In the genomic region with DNA sequence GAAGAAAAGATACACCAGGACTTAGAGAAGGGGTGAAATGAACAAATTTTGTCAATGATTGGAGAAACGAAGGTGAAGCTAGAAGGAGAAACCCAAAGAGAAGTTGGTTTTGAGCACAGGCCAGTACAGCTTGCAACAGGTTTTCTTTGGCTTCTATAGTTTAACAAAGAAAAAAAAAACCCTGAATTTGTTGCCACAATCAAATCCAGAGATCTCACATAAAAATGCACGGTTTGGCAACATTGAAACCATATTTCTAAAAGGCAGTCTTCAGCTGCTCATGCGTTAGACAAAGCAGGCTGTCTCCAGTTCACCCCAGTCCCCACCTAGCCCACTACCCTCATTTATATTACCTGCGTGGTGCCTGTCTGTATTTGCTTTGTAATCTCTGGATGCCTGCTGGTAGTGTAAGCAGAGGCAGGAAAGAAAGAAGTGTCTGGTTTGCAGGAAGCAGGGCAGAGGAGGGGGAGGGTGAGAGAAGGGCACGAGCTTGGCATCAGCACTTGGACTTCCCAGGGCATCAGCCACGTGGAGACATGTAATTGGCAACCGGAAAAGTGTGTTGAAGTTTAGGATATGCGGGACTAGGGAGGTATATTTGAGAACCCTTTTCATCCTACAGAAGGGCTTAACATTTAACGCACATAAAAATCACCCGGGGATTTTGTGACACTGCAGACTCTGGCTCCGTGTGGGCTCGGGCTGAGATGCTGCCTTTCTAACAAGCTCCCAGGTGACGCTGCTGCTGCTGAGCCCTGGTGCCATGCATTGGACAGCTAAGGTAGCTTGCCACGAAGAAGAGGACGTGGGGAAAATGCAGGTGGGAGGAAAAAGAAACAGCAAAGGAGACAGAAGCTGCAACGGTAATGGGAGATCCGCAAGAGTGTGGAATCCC, we compare ENCODE assay signal across 16 cellular contexts. TPM values are rescaled to one million over a fixed set of nuclear protein-coding genes. Genes with fewer than 3 reads are reported as not detected.
DNase-seq lines count a peak whose midpoint lies in the region; ATAC-seq, FAIRE-seq and TF ChIP-seq lines count a peak whose summit lies in the region.
"Had no signal": no experiment of that assay in that cellular context is flagged by ENCODE, and none has a peak within 500 bp of the region (broad histone marks: within the 10 kb centered on the region; RNA-seq: fewer than 3 reads in every experiment).

No MANE protein-coding gene starts in this region.

- CTCF ChIA-PET in activated CD4-positive, alpha-beta memory T cell treated with anti-CD3 and anti-CD28 coated beads for 36 hours (lab: Charles Lee): interaction anchor here (0.8 to 1.7 kb wide), 5 partner anchors 9 to 426 kb away, joined by 3 to 8 read pairs (median 4); no protein-coding TSS in a partner anchor
- CTCF ChIA-PET in activated CD4-positive, alpha-beta memory T cell treated with anti-CD3 and anti-CD28 coated beads, Interleukin-2, amount 10 ng/mL, durations not matched to agents 7 days and 5 days (lab: Charles Lee): interaction anchor here (1.1 to 1.7 kb wide), 2 partner anchors 14 to 424 kb away, joined by 5 to 6 read pairs; partner anchors contain the start of gene PFDN4
- CTCF ChIA-PET in H1 (lab: Charles Lee; ENCODE audit: partially characterized antibody): interaction anchor here (0.6 to 3.1 kb wide), 12 partner anchors 8 to 1006 kb away, joined by 3 to 14 read pairs (median 4); no protein-coding TSS in a partner anchor

- TF ChIP-seq CTCF in H1 (IDR thresholded peaks at IDR 0.05; ENCODE audit: control extremely low read depth in 1 of 3, insufficient read depth in 1 of 3, low read depth in 1 of 3, low read length in 3 of 3): no peak

- H4K20me1 ChIP-seq in H1 (replicated peaks in 1 of 2; ENCODE audit: control insufficient read depth in 1 of 2, insufficient read depth in 2 of 2, low read length in 2 of 2): no peaks in the 10 kb centered on the region

- H3K4me1 ChIP-seq in H1 (replicated peaks in 1 of 4; ENCODE audit: control insufficient read depth in 3 of 4, insufficient read depth in 4 of 4, low read length in 3 of 4): peaks cover 0 to 12% (median 11%) of the 10 kb centered on the region in 4 experiments; a peak in 5 of 7 replicates
- H3K4me1 ChIP-seq in trophoblast cell (ENCODE audit: control insufficient read depth in 1 of 2, insufficient read depth in 2 of 2, low read length in 2 of 2): peaks cover 8 to 18% of the 10 kb centered on the region in 2 experiments

- no peak for TF ChIP-seq EP300 in H1 (IDR thresholded peaks at IDR 0.05; ENCODE audit: borderline replicate concordance in 1 of 2, low read depth in 2 of 2, low read length in 2 of 2)

- H3K23ac ChIP-seq in H1 (ENCODE audit: insufficient read length): no peak overlapping the region
- no peak overlapping the region for H3K23ac ChIP-seq in trophoblast cell (ENCODE audit: low read length)

- H3K9ac ChIP-seq in H1 (replicated peaks in 1 of 4; ENCODE audit: extremely low read depth in 1 of 4, low read depth in 3 of 4, low read length in 3 of 4) (no peak overlapping the region), trophoblast cell (ENCODE audit: low read length) (no peak overlapping the region)

- H2BK12ac ChIP-seq in H1 (ENCODE audit: low read depth, low read length) (no peak overlapping the region), trophoblast cell (ENCODE audit: low read length) (peak overlapping the region; percentile 73)

- H3K27me3 ChIP-seq in H1 (replicated peaks in 1 of 4; ENCODE audit: control insufficient read depth in 3 of 4, extremely low read depth in 1 of 4, insufficient read depth in 3 of 4, low read length in 3 of 4) (no peaks in the 10 kb centered on the region), trophoblast cell (ENCODE audit: insufficient read depth, low read length) (no peaks in the 10 kb centered on the region)
- H3K27me3 ChIP-seq: MG63, spleen had no signal

- H4K8ac ChIP-seq in H1 (ENCODE audit: extremely low read depth, insufficient read depth, low read length) (no peak overlapping the region), trophoblast cell (ENCODE audit: low read depth, low read length) (peak overlapping the region; percentile 62)

- no peak overlapping the region for H3K4me2 ChIP-seq in H1 (ENCODE audit: insufficient read depth in 1 of 2, low read depth in 2 of 2, low read length in 2 of 2)
- no peak overlapping the region for H3K4me2 ChIP-seq in trophoblast cell (ENCODE audit: low read length)

- H2BK120ac ChIP-seq in H1 (replicated peaks; ENCODE audit: low read depth, low read length): no peak overlapping the region
- H2BK120ac ChIP-seq in trophoblast cell (ENCODE audit: insufficient read depth, low read length, poor library complexity): peak overlapping the region; percentile 91

- H2BK5ac ChIP-seq in H1 (ENCODE audit: low read depth, low read length): peak overlapping the region; percentile 21; the same call in 1 of the 2 replicates
- H2BK5ac ChIP-seq in trophoblast cell (ENCODE audit: low read depth, low read length, poor library complexity): no peak overlapping the region

- no peak overlapping the region for H3K4me3 ChIP-seq in H1 (ENCODE audit: extremely low read depth in 1 of 4, insufficient read depth in 2 of 4, low read depth in 3 of 4, low read length in 4 of 4)
- no peak overlapping the region for H3K4me3 ChIP-seq in trophoblast cell (ENCODE audit: low read depth, low read length)
- H3K4me3 ChIP-seq: MG63, spleen had no signal

- FAIRE-seq in H1 (lab: Jason Lieb, UNC): no peak

- H3K9me3 ChIP-seq in H1 (ENCODE audit: insufficient read depth in 2 of 2, low read depth in 1 of 2, low read length in 1 of 2) (no peaks in the 10 kb centered on the region), trophoblast cell (ENCODE audit: insufficient read depth, low read depth, low read length) (no peaks in the 10 kb centered on the region)
- H3K9me3 ChIP-seq: MG63, spleen had no signal

- H3K79me1 ChIP-seq in H1 (ENCODE audit: low read depth, low read length): no peaks in the 10 kb centered on the region
- peaks cover 8% of the 10 kb centered on the region for H3K79me1 ChIP-seq in trophoblast cell (ENCODE audit: low read length)

- intact Hi-C loops in activated CD4-positive, alpha-beta memory T cell treated with anti-CD3 and anti-CD28 coated beads for 36 hours (cut with micrococcal nuclease): loop anchor here (1.0 to 2.0 kb wide), 2 partner anchors 63 to 425 kb away; no protein-coding TSS in a partner anchor

- 0 out of 2 replicates have a peak overlapping the region, but pooled peaks have one; percentile 38 for H2BK20ac ChIP-seq in H1 (ENCODE audit: low read length)

- H4K5ac ChIP-seq in H1 (ENCODE audit: insufficient read length, low read depth, low read length): no peak overlapping the region

- no peak overlapping the region for H3K4me3 Mint-ChIP-seq in activated CD4-positive, alpha-beta memory T cell treated with anti-CD3 and anti-CD28 coated beads for 36 hours
- no peak overlapping the region for H3K4me3 Mint-ChIP-seq in activated CD4-positive, alpha-beta memory T cell treated with anti-CD3 and anti-CD28 coated beads, Interleukin-2, amount 10 ng/mL, durations not matched to agents 7 days and 5 days

- no peak overlapping the region for H2AK5ac ChIP-seq in H1 (ENCODE audit: low read depth, low read length)
- peak overlapping the region; percentile 92 for H2AK5ac ChIP-seq in trophoblast cell (ENCODE audit: low read length)

- H3K36me3 ChIP-seq in H1 (ENCODE audit: control insufficient read depth in 2 of 4, insufficient read depth in 4 of 4, low read length in 3 of 4): peaks cover 0 to 22% (median 3%) of the 10 kb centered on the region in 4 experiments; a peak in 5 of 8 replicates
- peaks cover 2 to 8% of the 10 kb centered on the region in 2 experiments for H3K36me3 ChIP-seq in trophoblast cell (ENCODE audit: control insufficient read depth in 1 of 2, insufficient read depth in 2 of 2, low read length in 2 of 2)

- no peak for TF ChIP-seq RAD21 in H1 (IDR thresholded peaks at IDR 0.05 in 1 of 2, conservative IDR thresholded peaks at IDR 0.05 in 1 of 2; ENCODE audit: low read depth in 2 of 2, low read length in 2 of 2)

- no peak overlapping the region for H2BK15ac ChIP-seq in H1 (ENCODE audit: low read length)

- H4K12ac ChIP-seq in trophoblast cell (ENCODE audit: low read depth, low read length): no peak overlapping the region

- no peak for ATAC-seq in GM19023 (IDR thresholded peaks at IDR 0.05; ENCODE audit: unreplicated experiment)
- ATAC-seq in HG02981 (IDR thresholded peaks at IDR 0.05; ENCODE audit: unreplicated experiment): no peak

- H3K27ac Mint-ChIP-seq in activated CD4-positive, alpha-beta memory T cell treated with anti-CD3 and anti-CD28 coated beads for 36 hours: peak overlapping the region; percentile 39
- H3K27ac Mint-ChIP-seq in activated CD4-positive, alpha-beta memory T cell treated with anti-CD3 and anti-CD28 coated beads, Interleukin-2, amount 10 ng/mL, durations not matched to agents 7 days and 5 days: no peak overlapping the region

- H3K4ac ChIP-seq in H1 (replicated peaks; ENCODE audit: insufficient read length, low read depth, low read length) (no peak overlapping the region), trophoblast cell (ENCODE audit: low read depth, low read length) (no peak overlapping the region)

- H3K27ac ChIP-seq in H1 (ENCODE audit: low read depth, low read length) (no peak overlapping the region), trophoblast cell (ENCODE audit: low read depth, low read length) (no peak overlapping the region)
- H3K27ac ChIP-seq: spleen had no signal

- peaks cover 5% of the 10 kb centered on the region for H3K36me3 Mint-ChIP-seq in activated CD4-positive, alpha-beta memory T cell treated with anti-CD3 and anti-CD28 coated beads for 36 hours
- peaks cover 4% of the 10 kb centered on the region for H3K36me3 Mint-ChIP-seq in activated CD4-positive, alpha-beta memory T cell treated with anti-CD3 and anti-CD28 coated beads, Interleukin-2, amount 10 ng/mL, durations not matched to agents 7 days and 5 days (ENCODE audit: low read depth)

- no peak overlapping the region for H2AFZ ChIP-seq in H1 (ENCODE audit: low read length)
- H2AFZ ChIP-seq in trophoblast cell (ENCODE audit: insufficient read depth, low read length, poor library complexity): peak overlapping the region; percentile 64

- no peaks in the 10 kb centered on the region for H3K27me3 Mint-ChIP-seq in activated CD4-positive, alpha-beta memory T cell treated with anti-CD3 and anti-CD28 coated beads for 36 hours
- H3K27me3 Mint-ChIP-seq in activated CD4-positive, alpha-beta memory T cell treated with anti-CD3 and anti-CD28 coated beads, Interleukin-2, amount 10 ng/mL, durations not matched to agents 7 days and 5 days: no peaks in the 10 kb centered on the region

- POLR2A ChIA-PET in activated CD4-positive, alpha-beta memory T cell treated with anti-CD3 and anti-CD28 coated beads for 36 hours (lab: Charles Lee): interaction anchor here (0.6 kb wide), 1 partner anchor 14 kb away, joined by 3 read pairs; the partner anchor contains the start of gene PFDN4
- POLR2A ChIA-PET in activated CD4-positive, alpha-beta memory T cell treated with anti-CD3 and anti-CD28 coated beads, Interleukin-2, amount 10 ng/mL, durations not matched to agents 7 days and 5 days (lab: Charles Lee): interaction anchor here (0.6 to 1.3 kb wide), 3 partner anchors 14 to 31 kb away, joined by 3 to 6 read pairs (median 3); partner anchors contain the start of gene PFDN4
- POLR2A ChIA-PET in H1 (lab: Charles Lee; ENCODE audit: partially characterized antibody): interaction anchor here (0.6 to 1.2 kb wide), 5 partner anchors 8 to 298 kb away, joined by 3 to 5 read pairs (median 4); partner anchors contain the start of gene PFDN4

- no peak overlapping the region for H3K56ac ChIP-seq in H1 (replicated peaks; ENCODE audit: insufficient read length, low read depth, low read length)

- peaks cover 24% of the 10 kb centered on the region for H3K4me1 Mint-ChIP-seq in activated CD4-positive, alpha-beta memory T cell treated with anti-CD3 and anti-CD28 coated beads for 36 hours (ENCODE audit: low read depth)
- H3K4me1 Mint-ChIP-seq in activated CD4-positive, alpha-beta memory T cell treated with anti-CD3 and anti-CD28 coated beads, Interleukin-2, amount 10 ng/mL, durations not matched to agents 7 days and 5 days: peaks cover 23% of the 10 kb centered on the region

- H3K79me2 ChIP-seq in H1 (ENCODE audit: control insufficient read depth in 1 of 2, insufficient read depth in 2 of 2, low read length in 2 of 2) (no peaks in the 10 kb centered on the region), trophoblast cell (ENCODE audit: control insufficient read depth, insufficient read depth, low read length, poor library complexity) (no peaks in the 10 kb centered on the region)

- 73% methylated on average over 17 of the region's 17 CpGs; no CpG with 5 or more reads in 1 of the 2 experiments for WGBS in H1 (ENCODE audit: extremely low coverage in 1 of 2, insufficient coverage in 1 of 2, insufficient read length in 1 of 2, insufficient replicate concordance in 2 of 2, low coverage in 1 of 2, low lambda C conversion rate in 2 of 2, missing lambda C conversion rate in 1 of 2), 2 experiments
- no CpG with 5 or more reads among the region's 17 CpGs for WGBS in trophoblast cell (ENCODE audit: extremely low coverage, insufficient coverage, insufficient read length)

- H4K91ac ChIP-seq in H1 (replicated peaks; ENCODE audit: insufficient read length, low read length) (no peak overlapping the region), trophoblast cell (ENCODE audit: low read depth, low read length) (peak overlapping the region; percentile 77)

- TF ChIP-seq POLR2A in H1 (IDR thresholded peaks at IDR 0.05; ENCODE audit: control extremely low read depth in 1 of 2, low read depth in 2 of 2, low read length in 2 of 2): no peak

- H3K14ac ChIP-seq in H1 (ENCODE audit: insufficient read length) (no peak overlapping the region), trophoblast cell (ENCODE audit: low read length) (no peak overlapping the region)

- H3K23me2 ChIP-seq in H1 (ENCODE audit: low read depth, low read length): no peaks in the 10 kb centered on the region; the same call in 1 of the 2 replicates

- H3K9me3 Mint-ChIP-seq in activated CD4-positive, alpha-beta memory T cell treated with anti-CD3 and anti-CD28 coated beads for 36 hours: no peaks in the 10 kb centered on the region
- H3K9me3 Mint-ChIP-seq in activated CD4-positive, alpha-beta memory T cell treated with anti-CD3 and anti-CD28 coated beads, Interleukin-2, amount 10 ng/mL, durations not matched to agents 7 days and 5 days: no peaks in the 10 kb centered on the region

- DNase-seq in activated CD4-positive, alpha-beta memory T cell treated with anti-CD3 and anti-CD28 coated beads for 36 hours: no peak
- no peak for DNase-seq in activated CD4-positive, alpha-beta memory T cell treated with anti-CD3 and anti-CD28 coated beads, Interleukin-2, amount 10 ng/mL, durations not matched to agents 7 days and 5 days
- peak; percentile 27 for DNase-seq in NCI-H748 treated with DMSO at 0.1 percent for 48 hours (lab: John Stamatoyannopoulos, UW)
- no peak for DNase-seq in H1 (ENCODE audit: low read depth in 1 of 2, low spot score in 2 of 2)
- DNase-seq in trophoblast cell: no peak
- no peak for DNase-seq in GM19240 (ENCODE audit: insufficient read length, low spot score)
- DNase-seq: activated gamma-delta T cell treated with Interleukin-2 at 50 U/mL for 16 hours; effector memory CD4-positive, alpha-beta T cell; GF-D8; GOT3; MG63; spleen; stimulated activated CD8-positive, alpha-beta memory T cell treated with anti-CD3 and anti-CD28 coated beads, Interleukin-4, amount 100 ng/mL, for 48 hours had no signal

- H3K18ac ChIP-seq in H1 (ENCODE audit: extremely low read depth, low read length) (0 out of 2 replicates have a peak overlapping the region, but pooled peaks have one; percentile 39), trophoblast cell (ENCODE audit: low read length) (peak overlapping the region; percentile 11)

RNA-seq across cellular contexts. Expression of gene PFDN4, which starts 14.4 kb away (rescaled TPM):
- total RNA-seq in activated CD4-positive, alpha-beta memory T cell treated with anti-CD3 and anti-CD28 coated beads for 36 hours: 10 to 100 TPM; 38.4 to 40.3 TPM
- total RNA-seq in activated CD4-positive, alpha-beta memory T cell treated with anti-CD3 and anti-CD28 coated beads, Interleukin-2, amount 10 ng/mL, durations not matched to agents 7 days and 5 days: 10 to 100 TPM; 28.1 to 30.3 TPM
- total RNA-seq in H1 (2021; fragmentation: NEBNext Ultra II Directional; extraction: Animal tissue kit (Norgen Biotek cat#: 25700)): 85.5 and 96.8 TPM in 2 replicates
- polyA plus RNA-seq in H1 (2011; rRNA removed): 15.3 and 41.9 TPM in 2 replicates
- polyA plus RNA-seq in H1 (2011; cell fraction: cytosol; rRNA removed): 115 TPM
- polyA plus RNA-seq in H1 (2011; cell fraction: nucleus; rRNA removed): 6.7 TPM
- 76.4 to 133 TPM (median 107 TPM) in 4 replicates for polyA plus RNA-seq in H1 (2012, experiment 1 of 2)
- 171 TPM for polyA plus RNA-seq in H1 (2012, experiment 2 of 2)
- polyA plus RNA-seq in H1 (2013, experiment 1 of 2): 250 TPM
- polyA plus RNA-seq in H1 (2013, experiment 2 of 2): 257 TPM
- 6.9 and 7.5 TPM in 2 replicates for polyA minus RNA-seq in H1 (2011; rRNA and poly(A)+ RNA removed)
- polyA minus RNA-seq in H1 (2011; cell fraction: cytosol; rRNA and poly(A)+ RNA removed): 15.0 TPM
- polyA minus RNA-seq in H1 (2011; cell fraction: nucleus; rRNA and poly(A)+ RNA removed): 19.6 TPM
- 157 and 160 TPM in 2 replicates for polyA plus RNA-seq in trophoblast cell (2013)

RNA-seq across cellular contexts. Expression of gene CYP24A1, which starts 48.5 kb away (rescaled TPM):
- total RNA-seq in activated CD4-positive, alpha-beta memory T cell treated with anti-CD3 and anti-CD28 coated beads for 36 hours: under 1 TPM; 0.57 to 0.92 TPM
- not detected for total RNA-seq in activated CD4-positive, alpha-beta memory T cell treated with anti-CD3 and anti-CD28 coated beads, Interleukin-2, amount 10 ng/mL, durations not matched to agents 7 days and 5 days
- total RNA-seq in H1 (2021; fragmentation: NEBNext Ultra II Directional; extraction: Animal tissue kit (Norgen Biotek cat#: 25700)): not detected in 2 replicates
- 0.08 TPM in 1 of 2 replicates, not detected in the other for polyA plus RNA-seq in H1 (2011; rRNA removed)
- 0.03 TPM for polyA plus RNA-seq in H1 (2011; cell fraction: cytosol; rRNA removed)
- not detected for polyA plus RNA-seq in H1 (2011; cell fraction: nucleus; rRNA removed)
- 0.09 TPM in 1 of 4 replicates, not detected in the others for polyA plus RNA-seq in H1 (2012, experiment 1 of 2)
- not detected for polyA plus RNA-seq in H1 (2012, experiment 2 of 2)
- 0.04 TPM for polyA plus RNA-seq in H1 (2013, experiment 1 of 2)
- polyA plus RNA-seq in H1 (2013, experiment 2 of 2): 0.15 TPM
- 0.93 TPM in 1 of 2 replicates, not detected in the other for polyA minus RNA-seq in H1 (2011; rRNA and poly(A)+ RNA removed)
- polyA minus RNA-seq in H1 (2011; cell fraction: cytosol; rRNA and poly(A)+ RNA removed): not detected
- not detected for polyA minus RNA-seq in H1 (2011; cell fraction: nucleus; rRNA and poly(A)+ RNA removed)
- polyA plus RNA-seq in trophoblast cell (2013): 4.6 and 4.7 TPM in 2 replicates
- total RNA-seq: OCI-LY7, spleen had no signal
- polyA plus RNA-seq: spleen had no signal
